In genomic region chr1:61052393-61053280, GRCh38 we compare ENCODE assay signal across 11 cellular contexts. TPM values are rescaled to one million over a fixed set of nuclear protein-coding genes. Genes with fewer than 3 reads are reported as not detected.
DNase-seq lines count a peak whose midpoint lies in the region; ATAC-seq and TF ChIP-seq lines count a peak whose summit lies in the region.
"Had no signal": no experiment of that assay in that cellular context is flagged by ENCODE, and none has a peak within 500 bp of the region (broad histone marks: within the 10 kb centered on the region; RNA-seq: fewer than 3 reads in every experiment).

No MANE protein-coding gene starts in this region.

- POLR2A ChIA-PET in activated naive CD8-positive, alpha-beta T cell treated with anti-CD3 and anti-CD28 coated beads, Interleukin-2, amount 10 ng/mL, durations not matched to agents 7 days and 5 days (lab: Charles Lee): interaction anchor here (4.9 kb wide), 1 partner anchor 25 kb away, joined by 24 read pairs; no protein-coding TSS in a partner anchor

- peak overlapping the region; percentile 82 to 85 for H3K4me3 Mint-ChIP-seq in activated T-cell treated with anti-CD3 and anti-CD28 coated beads, Interleukin-2, amount 50 U/mL, for 72 hours
- H3K4me3 Mint-ChIP-seq in activated naive CD8-positive, alpha-beta T cell treated with anti-CD3 and anti-CD28 coated beads, Interleukin-2, amount 10 ng/mL, durations not matched to agents 7 days and 5 days: peak overlapping the region; percentile 79

- H3K36me3 Mint-ChIP-seq in activated T-cell treated with anti-CD3 and anti-CD28 coated beads, Interleukin-2, amount 50 U/mL, for 72 hours (ENCODE audit: insufficient read depth in 2 of 2): peaks cover 2% of the 10 kb centered on the region in 2 donors
- H3K36me3 Mint-ChIP-seq in activated naive CD8-positive, alpha-beta T cell treated with anti-CD3 and anti-CD28 coated beads, Interleukin-2, amount 10 ng/mL, durations not matched to agents 7 days and 5 days: no peaks in the 10 kb centered on the region

- H3K36me3 ChIP-seq in lower lobe of right lung (no peaks in the 10 kb centered on the region), thoracic aorta (no peaks in the 10 kb centered on the region)

- H3K27me3 ChIP-seq in lower lobe of right lung (ENCODE audit: low read depth) (no peaks in the 10 kb centered on the region), thoracic aorta (replicated peaks; ENCODE audit: insufficient read depth) (no peaks in the 10 kb centered on the region)

- peaks cover 47% of the 10 kb centered on the region for H3K4me1 Mint-ChIP-seq in activated T-cell treated with anti-CD3 and anti-CD28 coated beads, Interleukin-2, amount 50 U/mL, for 72 hours (ENCODE audit: low read depth)
- peaks cover 28% of the 10 kb centered on the region for H3K4me1 Mint-ChIP-seq in activated naive CD8-positive, alpha-beta T cell treated with anti-CD3 and anti-CD28 coated beads, Interleukin-2, amount 10 ng/mL, durations not matched to agents 7 days and 5 days

- no peaks in the 10 kb centered on the region for H3K9me3 Mint-ChIP-seq in activated T-cell treated with anti-CD3 and anti-CD28 coated beads, Interleukin-2, amount 50 U/mL, for 72 hours
- no peaks in the 10 kb centered on the region for H3K9me3 Mint-ChIP-seq in activated naive CD8-positive, alpha-beta T cell treated with anti-CD3 and anti-CD28 coated beads, Interleukin-2, amount 10 ng/mL, durations not matched to agents 7 days and 5 days

- H3K4me3 ChIP-seq in lower lobe of right lung: peak overlapping the region; percentile 60
- peak overlapping the region; percentile 89 for H3K4me3 ChIP-seq in thoracic aorta
- H3K4me3 ChIP-seq: SK-N-MC had no signal

- peak in 1 of 2 donors; percentile 9 for DNase-seq in activated T-cell treated with anti-CD3 and anti-CD28 coated beads, Interleukin-2, amount 50 U/mL, for 72 hours
- no peak for DNase-seq in activated T-cell treated with anti-CD3 and anti-CD28 coated beads, Interleukin-2, amount 50 U/mL, for 48 hours
- no peak for DNase-seq in activated naive CD8-positive, alpha-beta T cell treated with anti-CD3 and anti-CD28 coated beads, Interleukin-2, amount 10 ng/mL, durations not matched to agents 7 days and 5 days
- DNase-seq in lower lobe of right lung (no peak), thoracic aorta (ENCODE audit: low spot score) (no peak), SK-N-DZ (ENCODE audit: low spot score) (no peak), kidney glomerular epithelial cell (lab: John Stamatoyannopoulos, UW) (no peak)
- DNase-seq: NCI-H1417 treated with DMSO at 0.1 percent for 48 hours, small intestine had no signal

- H3K27ac ChIP-seq in lower lobe of right lung: peak overlapping the region; percentile 92
- peak overlapping the region; percentile 98 to 99 for H3K27ac ChIP-seq in thoracic aorta
- H3K27ac ChIP-seq: SK-N-MC had no signal

- no peak for ATAC-seq in activated T-cell treated with anti-CD3 and anti-CD28 coated beads, Interleukin-2, amount 50 U/mL, for 72 hours (replicated peaks in 1 of 2)
- no peak for ATAC-seq in activated naive CD8-positive, alpha-beta T cell treated with anti-CD3 and anti-CD28 coated beads, Interleukin-2, amount 10 ng/mL, durations not matched to agents 7 days and 5 days (ENCODE audit: low read depth)
- ATAC-seq in lower lobe of right lung (peak; percentile 11 to 45), thoracic aorta (ENCODE audit: insufficient number of reproducible peaks, low FRiP score, low read depth) (no peak), HG03135 (IDR thresholded peaks at IDR 0.05; ENCODE audit: unreplicated experiment) (no peak)

- H3K4me1 ChIP-seq in lower lobe of right lung (peaks cover 61% of the 10 kb centered on the region), thoracic aorta (ENCODE audit: control insufficient read depth in 1 of 2, low read depth in 2 of 2) (peaks cover 24 to 51% of the 10 kb centered on the region in 2 donors)

- peaks cover 64% of the 10 kb centered on the region for H3K27me3 Mint-ChIP-seq in activated T-cell treated with anti-CD3 and anti-CD28 coated beads, Interleukin-2, amount 50 U/mL, for 72 hours (ENCODE audit: low read depth)
- peaks cover 66% of the 10 kb centered on the region for H3K27me3 Mint-ChIP-seq in activated naive CD8-positive, alpha-beta T cell treated with anti-CD3 and anti-CD28 coated beads, Interleukin-2, amount 10 ng/mL, durations not matched to agents 7 days and 5 days

- H3K9me3 ChIP-seq in lower lobe of right lung: no peaks in the 10 kb centered on the region
- H3K9me3 ChIP-seq in thoracic aorta: no peaks in the 10 kb centered on the region

- intact Hi-C loops in lower lobe of right lung (cut with DNase I): no loop called here

- TF ChIP-seq CTCF in lower lobe of right lung (IDR thresholded peaks at IDR 0.05): no peak
- TF ChIP-seq CTCF in thoracic aorta (IDR thresholded peaks at IDR 0.05): no peak

- H3K27ac Mint-ChIP-seq in activated T-cell treated with anti-CD3 and anti-CD28 coated beads, Interleukin-2, amount 50 U/mL, for 72 hours: no peak overlapping the region
- no peak overlapping the region for H3K27ac Mint-ChIP-seq in activated naive CD8-positive, alpha-beta T cell treated with anti-CD3 and anti-CD28 coated beads, Interleukin-2, amount 10 ng/mL, durations not matched to agents 7 days and 5 days

RNA-seq across cellular contexts. Expression of gene NFIA, which starts 29.7 kb away (rescaled TPM):
- total RNA-seq in activated T-cell treated with anti-CD3 and anti-CD28 coated beads, Interleukin-2, amount 50 U/mL, for 72 hours: 10 to 100 TPM; 17.3 to 27.3 TPM
- total RNA-seq in activated naive CD8-positive, alpha-beta T cell treated with anti-CD3 and anti-CD28 coated beads, Interleukin-2, amount 10 ng/mL, durations not matched to agents 7 days and 5 days: 1 to 10 TPM; 4.2 to 5.7 TPM
- total RNA-seq in lower lobe of right lung (70.0 TPM), thoracic aorta (100 to 1,000 TPM in 1 of 2 donors, 10 to 100 TPM in 1; 99.8 to 118 TPM)
- polyA plus RNA-seq in SK-N-DZ (2014; cell fraction: cytosol; rRNA removed): 0.93 and 1.3 TPM in 2 replicates
- 0.22 and 0.55 TPM in 2 replicates for polyA plus RNA-seq in SK-N-DZ (2014; cell fraction: nucleus; rRNA removed)

Comparison
In these comparisons a context has a peak if more than half of its experiments do, and no peak if none do; other contexts are left out.
1. ATAC-seq: peak in lower lobe of right lung (2 of 2); none in activated T-cell treated with anti-CD3 and anti-CD28 coated beads, Interleukin-2, amount 50 U/mL, for 72 hours (0 of 2), activated naive CD8-positive, alpha-beta T cell treated with anti-CD3 and anti-CD28 coated beads, Interleukin-2, amount 10 ng/mL, durations not matched to agents 7 days and 5 days (single experiment), thoracic aorta (single experiment) and HG03135 (single experiment).